ENCODE assay signal across 17 cellular contexts in the genomic region with DNA sequence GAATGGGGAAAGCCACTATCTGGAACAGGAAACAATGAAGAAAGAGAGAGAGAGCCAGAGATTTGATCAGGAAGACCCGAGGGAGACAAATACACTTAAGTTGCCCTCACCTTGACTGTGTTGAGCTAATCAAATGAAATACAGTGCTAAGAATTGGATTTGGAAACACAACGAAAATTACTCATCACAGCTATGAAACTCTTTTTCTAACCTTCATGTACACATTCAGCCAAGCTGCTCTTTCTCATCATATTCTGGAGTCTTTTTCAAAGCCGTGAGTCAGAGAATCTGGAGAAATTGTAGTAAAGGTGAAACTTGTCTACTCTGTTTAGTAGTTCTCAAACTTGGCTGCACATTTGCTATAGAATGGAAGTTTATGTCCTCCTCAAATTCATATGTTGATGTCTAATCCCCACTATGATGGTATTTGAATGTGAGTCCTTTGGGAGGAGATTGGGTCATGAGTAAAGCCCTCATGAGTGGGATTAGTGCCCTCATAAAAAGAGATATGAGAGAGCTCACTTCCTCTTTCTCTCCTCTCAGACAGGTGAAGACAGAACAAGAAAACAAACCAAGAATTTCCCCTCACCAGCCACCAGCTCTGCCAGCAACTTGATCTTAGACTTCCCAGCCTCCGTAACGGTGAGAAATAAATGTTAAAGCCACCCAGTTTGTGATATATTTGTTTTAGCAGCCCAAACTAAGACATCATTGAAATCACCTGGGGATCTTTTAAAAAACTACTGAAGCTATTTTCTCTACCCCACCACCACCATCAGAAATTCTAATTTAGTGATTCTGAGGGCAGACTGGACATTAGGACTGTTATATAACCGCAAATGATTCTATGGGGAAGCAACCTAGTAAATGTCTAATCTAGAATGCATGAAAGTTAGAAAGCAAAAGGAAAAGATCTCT.
DNase-seq lines count a peak whose midpoint lies in the region; ATAC-seq, FAIRE-seq and TF ChIP-seq lines count a peak whose summit lies in the region.
"Had no signal": no experiment of that assay in that cellular context is flagged by ENCODE, and none has a peak within 500 bp of the region (broad histone marks: within the 10 kb centered on the region; RNA-seq: fewer than 3 reads in every experiment).

No MANE protein-coding gene starts in this region.

- H3K4me3 Mint-ChIP-seq in naive B cell, result no peak overlapping the region
- no peak overlapping the region for H3K4me3 Mint-ChIP-seq in mesothelial cell of epicardium
- no peak overlapping the region for H3K4me3 Mint-ChIP-seq in osteocyte (ENCODE audit: unreplicated experiment)
- H3K4me3 Mint-ChIP-seq: activated naive CD4-positive, alpha-beta T cell treated with anti-CD3 and anti-CD28 coated beads, Interleukin-2, amount 10 ng/mL, durations not matched to agents 7 days and 5 days; H9 had no signal

- H3K9me3 Mint-ChIP-seq in naive B cell, result peaks cover 1 to 29% (median 6%) of the 10 kb centered on the region in 7 donors
- H3K9me3 Mint-ChIP-seq in mesothelial cell of epicardium, result no peaks in the 10 kb centered on the region
- peaks cover 45% of the 10 kb centered on the region for H3K9me3 Mint-ChIP-seq in osteocyte (ENCODE audit: unreplicated experiment)
- H3K9me3 Mint-ChIP-seq: H9 had no signal

- in situ Hi-C loops in G401 (cut with HindIII; ENCODE audit: low sequenced_read_pairs), result no loop called here

- no peaks in the 10 kb centered on the region for H3K36me3 Mint-ChIP-seq in naive B cell
- no peaks in the 10 kb centered on the region for H3K36me3 Mint-ChIP-seq in mesothelial cell of epicardium
- no peaks in the 10 kb centered on the region for H3K36me3 Mint-ChIP-seq in osteocyte (ENCODE audit: unreplicated experiment)
- H3K36me3 Mint-ChIP-seq: activated naive CD4-positive, alpha-beta T cell treated with anti-CD3 and anti-CD28 coated beads, Interleukin-2, amount 10 ng/mL, durations not matched to agents 7 days and 5 days had no signal

- H3K27ac Mint-ChIP-seq in naive B cell, result no peak overlapping the region
- H3K27ac Mint-ChIP-seq in mesothelial cell of epicardium, result no peak overlapping the region
- no peak overlapping the region for H3K27ac Mint-ChIP-seq in osteocyte (ENCODE audit: unreplicated experiment)
- H3K27ac Mint-ChIP-seq: activated naive CD4-positive, alpha-beta T cell treated with anti-CD3 and anti-CD28 coated beads, Interleukin-2, amount 10 ng/mL, durations not matched to agents 7 days and 5 days had no signal

- no peaks in the 10 kb centered on the region for H3K27me3 Mint-ChIP-seq in naive B cell
- peaks cover 2% of the 10 kb centered on the region for H3K27me3 Mint-ChIP-seq in mesothelial cell of epicardium (ENCODE audit: low read depth)
- H3K27me3 Mint-ChIP-seq in osteocyte (ENCODE audit: unreplicated experiment), result no peaks in the 10 kb centered on the region
- H3K27me3 Mint-ChIP-seq: activated naive CD4-positive, alpha-beta T cell treated with anti-CD3 and anti-CD28 coated beads, Interleukin-2, amount 10 ng/mL, durations not matched to agents 7 days and 5 days had no signal

- DNase-seq in GM19239 (ENCODE audit: insufficient read length, low spot score) (peak; percentile 8), naive B cell (no peak), mesothelial cell of epicardium (ENCODE audit: low spot score in 2 of 2, unreplicated experiment in 2 of 2) (no peak), HPDE6-E6E7 (ENCODE audit: extremely low spot score) (no peak), osteocyte (ENCODE audit: extremely low spot score, unreplicated experiment) (no peak), G401 (ENCODE audit: low spot score) (no peak)
- DNase-seq: activated naive CD4-positive, alpha-beta T cell treated with anti-CD3 and anti-CD28 coated beads, Interleukin-2, amount 10 ng/mL, durations not matched to agents 7 days and 5 days; dermis blood vessel endothelial cell; DMS79; H9; heart left ventricle; mesenchymal stem cell; PC-3; stimulated activated CD8-positive, alpha-beta memory T cell treated with anti-CD3 and anti-CD28 coated beads, Interleukin-4, amount 100 ng/mL, for 48 hours; WERI-Rb-1 had no signal

- H3K4me1 Mint-ChIP-seq in naive B cell, result no peaks in the 10 kb centered on the region
- no peaks in the 10 kb centered on the region for H3K4me1 Mint-ChIP-seq in mesothelial cell of epicardium
- no peaks in the 10 kb centered on the region for H3K4me1 Mint-ChIP-seq in osteocyte (ENCODE audit: unreplicated experiment)
- H3K4me1 Mint-ChIP-seq: activated naive CD4-positive, alpha-beta T cell treated with anti-CD3 and anti-CD28 coated beads, Interleukin-2, amount 10 ng/mL, durations not matched to agents 7 days and 5 days had no signal

- TF ChIP-seq CTCF in mesothelial cell of epicardium (IDR thresholded peaks at IDR 0.05; ENCODE audit: unreplicated experiment) (no peak), osteocyte (IDR thresholded peaks at IDR 0.05) (no peak)

- FAIRE-seq in GM19239 (lab: Jason Lieb, UNC), result peak; percentile 94

- peak; percentile 94 for ATAC-seq in HG02623 (IDR thresholded peaks at IDR 0.05; ENCODE audit: unreplicated experiment)
- ATAC-seq in HG03442 (IDR thresholded peaks at IDR 0.05; ENCODE audit: unreplicated experiment), result peak; percentile 97
- peak; percentile 18 to 77 for ATAC-seq in naive B cell (ENCODE audit: low read depth in 2 of 2)
- ATAC-seq: heart left ventricle, PC-3 had no signal
